8 cellular contexts compared by ENCODE assay signal in the genomic region with DNA sequence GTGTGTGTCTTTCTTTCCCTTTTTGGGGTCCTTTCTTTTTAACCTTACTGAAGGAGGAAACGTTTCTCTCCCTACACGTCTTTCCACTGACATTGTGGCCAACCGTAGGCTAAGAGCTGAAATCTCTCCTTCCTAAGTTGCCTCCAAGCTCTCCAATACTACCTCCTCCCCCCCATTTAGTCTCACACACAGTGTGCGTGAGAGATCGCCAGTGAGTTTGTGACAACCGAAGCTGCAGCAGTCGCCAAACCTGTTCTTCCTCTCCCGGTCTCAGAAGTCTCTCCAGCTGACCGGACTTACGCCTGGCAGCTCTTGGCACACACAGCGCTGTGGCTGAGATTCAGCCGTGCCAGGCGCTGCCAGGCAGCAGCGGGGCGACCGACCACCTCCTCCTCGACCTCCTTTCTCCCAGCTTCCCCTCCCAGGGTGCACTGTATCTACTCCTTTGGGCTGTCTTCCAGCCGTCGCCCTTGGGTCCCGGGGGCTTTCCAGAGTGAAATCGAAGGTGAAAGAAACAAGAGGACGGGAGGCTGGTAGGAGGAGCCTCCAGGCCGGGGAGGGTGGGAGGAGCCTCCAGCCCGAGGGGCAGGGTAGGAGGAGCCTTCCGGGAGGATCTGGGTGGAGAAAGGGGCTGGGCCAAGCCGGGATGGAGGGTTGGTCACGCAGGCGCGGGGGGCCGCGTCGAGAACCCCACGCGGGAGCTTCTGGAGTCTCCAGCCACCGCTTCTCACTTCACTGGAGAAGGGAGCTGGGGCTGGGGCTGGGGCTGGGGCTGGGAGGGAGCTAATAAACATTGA. TPM values are rescaled to one million over a fixed set of nuclear protein-coding genes. Genes with fewer than 3 reads are reported as not detected.
DNase-seq lines count a peak whose midpoint lies in the region; ATAC-seq and TF ChIP-seq lines count a peak whose summit lies in the region.

A gene (plus strand): TSS at position 684 of the 797 bp plus-strand sequence.

- H3K4me1 ChIP-seq in colonic mucosa = peaks cover 4% of the 10 kb centered on the region

- H3K27me3 ChIP-seq in colonic mucosa = no peaks in the 10 kb centered on the region

- peak within 1 kb of the TSS; percentile 97 for H3K27ac ChIP-seq in colonic mucosa

- intact Hi-C loops in colonic mucosa (cut with DNase I) = loop anchor here (10.0 kb wide), 2 partner anchors 208 to 1138 kb away; no protein-coding TSS in a partner anchor
- intact Hi-C loops in left colon (cut with DNase I, micrococcal nuclease) = no loop called here

- TF ChIP-seq CTCF in colonic mucosa (IDR thresholded peaks at IDR 0.05) = no peak

- peak; percentile 37 to 57 for DNase-seq in AML-193 (lab: John Stamatoyannopoulos, UW)
- DNase-seq in GM19238 (ENCODE audit: insufficient read length, low spot score) = peak; percentile 81
- DNase-seq in NCI-H460 (ENCODE audit: extremely low read depth, low read depth) = peak; percentile 90
- peak; percentile 94 for DNase-seq in activated CD4-positive, alpha-beta T cell treated with anti-CD3 and anti-CD28 coated beads for 48 hours
- DNase-seq in colonic mucosa = peak; percentile 97
- DNase-seq in left colon = peak; percentile 94 to 95
- DNase-seq in stimulated activated CD4-positive, alpha-beta T cell treated with anti-CD3 and anti-CD28 coated beads, Interleukin-1b, Interleukin-23, amount 100 ng/mL, for 24 hours (ENCODE audit: low read depth in 4 of 4, low spot score in 1 of 4) = peak; percentile 65 to 91 (median 84)

- H3K4me3 ChIP-seq in colonic mucosa = peak within 1 kb of the TSS; percentile 88

- ATAC-seq in HG03432 (IDR thresholded peaks at IDR 0.05; ENCODE audit: unreplicated experiment) (peak; percentile 87), left colon (peak; percentile 89)

- no peaks in the 10 kb centered on the region for H3K36me3 ChIP-seq in colonic mucosa

- no peaks in the 10 kb centered on the region for H3K9me3 ChIP-seq in colonic mucosa

- peak within 1 kb of the TSS; percentile 90 to 97 for H3K9ac ChIP-seq in colonic mucosa (ENCODE audit: low read depth in 2 of 2, low read length in 2 of 2)

RNA-seq across cellular contexts. Expression of the gene that starts here (rescaled TPM):
- 9.0 and 10.8 TPM in 2 replicates for total RNA-seq in NCI-H460 (2014; rRNA removed; shearing (Covaris generic))
- 3.9 and 6.4 TPM in 2 replicates for polyA plus RNA-seq in NCI-H460 (2014; cell fraction: nucleus; rRNA removed)
- total RNA-seq in colonic mucosa (10 to 100 TPM; 12.2 to 20.6 TPM), left colon (10 to 100 TPM; 11.6 to 14.7 TPM)

Comparison
In these comparisons a context has a peak if more than half of its experiments do, and no peak if none do; other contexts are left out.
1. Peak in every context shown above with its lines: DNase-seq, ATAC-seq, H3K4me3 ChIP-seq and H3K27ac ChIP-seq.
2. DNase-seq: peak in every context shown above with its lines; median percentile 97 in colonic mucosa; 94 in left colon; 94 in activated CD4-positive, alpha-beta T cell treated with anti-CD3 and anti-CD28 coated beads for 48 hours; 90 in NCI-H460; 84 in stimulated activated CD4-positive, alpha-beta T cell treated with anti-CD3 and anti-CD28 coated beads, Interleukin-1b, Interleukin-23, amount 100 ng/mL, for 24 hours; 81 in GM19238; 47 in AML-193.